ENCODE assay signal across 28 cellular contexts in the genomic region with DNA sequence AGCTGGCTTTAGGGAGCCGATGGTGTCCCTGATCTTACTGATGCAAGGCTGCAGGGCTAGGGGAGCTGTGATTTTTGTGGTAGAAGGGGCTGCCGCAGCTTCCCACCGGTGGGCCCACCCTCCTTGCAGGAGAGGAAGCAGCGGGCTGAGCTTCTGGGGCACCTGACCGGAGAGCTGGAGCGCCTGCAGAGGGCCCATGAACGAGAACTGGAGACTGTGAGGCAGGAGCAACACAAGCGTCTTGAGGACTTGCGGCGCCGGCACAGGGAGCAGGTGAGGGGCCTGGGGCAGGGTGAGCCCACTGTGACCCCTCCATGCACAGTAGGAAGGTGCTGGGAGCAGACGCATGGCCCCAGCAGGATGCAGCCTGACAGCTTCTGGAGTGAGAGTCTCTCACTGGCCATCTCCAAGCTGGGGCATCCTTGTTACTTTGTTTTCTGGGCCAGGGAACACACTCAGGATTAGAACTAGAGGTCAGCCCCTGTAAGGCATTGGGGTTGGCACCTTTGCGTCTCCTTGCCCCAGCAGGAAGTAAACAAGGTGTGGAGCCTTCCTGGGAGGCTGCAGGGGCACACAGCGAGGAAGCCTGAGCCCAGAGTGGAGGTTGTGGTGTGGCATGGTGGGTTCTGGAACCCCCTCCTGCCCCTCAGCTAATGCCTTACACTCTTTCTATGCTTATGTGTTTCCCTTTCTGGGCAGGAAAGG.
"Had no signal": no experiment of that assay in that cellular context is flagged by ENCODE, and none has a peak within 500 bp of the region (broad histone marks: within the 10 kb centered on the region; RNA-seq: fewer than 3 reads in every experiment).

No MANE protein-coding gene starts in this region.

- H3K4me3 Mint-ChIP-seq: activated CD4-positive, alpha-beta memory T cell treated with anti-CD3 and anti-CD28 coated beads, Interleukin-2, amount 10 ng/mL, durations not matched to agents 7 days and 5 days; activated CD4-positive, alpha-beta T cell treated with anti-CD3 and anti-CD28 coated beads for 36 hours; activated CD4-positive, alpha-beta T cell treated with anti-CD3 and anti-CD28 coated beads, Interleukin-2, amount 10 ng/mL, durations not matched to agents 7 days and 5 days; activated naive CD8-positive, alpha-beta T cell; activated naive CD8-positive, alpha-beta T cell treated with anti-CD3 and anti-CD28 coated beads, Interleukin-2, amount 50 U/mL, for 24 hours; activated T-cell treated with anti-CD3 and anti-CD28 coated beads, Interleukin-2, amount 50 U/mL, for 24 hours; activated T-cell treated with anti-CD3 and anti-CD28 coated beads, Interleukin-2, amount 50 U/mL, for 72 hours; brain; central memory CD8-positive, alpha-beta T cell had no signal

- H3K9me3 Mint-ChIP-seq: activated T-cell treated with anti-CD3 and anti-CD28 coated beads, Interleukin-2, amount 50 U/mL, for 72 hours; central memory CD8-positive, alpha-beta T cell had no signal

- H3K27ac ChIP-seq: ascending aorta, breast epithelium, cardiac muscle cell, epithelial cell of prostate, esophagus squamous epithelium, gastroesophageal sphincter had no signal

- DNase-seq: activated CD4-positive, alpha-beta memory T cell treated with anti-CD3 and anti-CD28 coated beads, Interleukin-2, amount 10 ng/mL, durations not matched to agents 7 days and 5 days; activated CD4-positive, alpha-beta T cell treated with anti-CD3 and anti-CD28 coated beads for 36 hours; activated CD4-positive, alpha-beta T cell treated with anti-CD3 and anti-CD28 coated beads, Interleukin-2, amount 10 ng/mL, durations not matched to agents 7 days and 5 days; activated CD4-positive, alpha-beta T cell treated with anti-CD3 and anti-CD28 coated beads, Interleukin-2, amount 50 U/mL, for 4 hours; activated CD4-positive, CD25-positive, alpha-beta regulatory T cell; activated CD4-positive, CD25-positive, alpha-beta regulatory T cell treated with anti-CD3 and anti-CD28 coated beads, Interleukin-2, amount 50 U/mL, for 72 hours; activated CD8-positive, alpha-beta memory T cell treated with anti-CD3 and anti-CD28 coated beads, Interleukin-2, amount 50 U/mL, for 48 hours; activated gamma-delta T cell treated with Interleukin-2 at 50 U/mL for 16 hours; activated naive CD4-positive, alpha-beta T cell treated with anti-CD3 and anti-CD28 coated beads, Interleukin-2, amount 50 U/mL, for 16 hours; activated naive CD4-positive, alpha-beta T cell treated with Interleukin-2 at 50 U/mL for 16 hours; activated naive CD8-positive, alpha-beta T cell treated with anti-CD3 and anti-CD28 coated beads, Interleukin-2, amount 50 U/mL, for 24 hours; activated T-cell treated with anti-CD3 and anti-CD28 coated beads for 4 hours; activated T-cell treated with anti-CD3 and anti-CD28 coated beads, Interleukin-2, amount 50 U/mL, for 24 hours; activated T-cell treated with anti-CD3 and anti-CD28 coated beads, Interleukin-2, amount 50 U/mL, for 72 hours; cortex of kidney; dermis blood vessel endothelial cell; effector CD4-positive, alpha-beta T cell; esophagus squamous epithelium; foreskin melanocyte; T-helper 2 cell had no signal

- H3K27me3 ChIP-seq: ascending aorta, breast epithelium, cardiac muscle cell, esophagus squamous epithelium, gastroesophageal sphincter had no signal

- H3K4me1 ChIP-seq: ascending aorta, breast epithelium, esophagus squamous epithelium, gastroesophageal sphincter had no signal

- H3K27ac Mint-ChIP-seq: activated CD4-positive, alpha-beta memory T cell treated with anti-CD3 and anti-CD28 coated beads, Interleukin-2, amount 10 ng/mL, durations not matched to agents 7 days and 5 days; activated CD4-positive, alpha-beta T cell treated with anti-CD3 and anti-CD28 coated beads for 36 hours; activated CD4-positive, alpha-beta T cell treated with anti-CD3 and anti-CD28 coated beads, Interleukin-2, amount 10 ng/mL, durations not matched to agents 7 days and 5 days; activated naive CD8-positive, alpha-beta T cell; activated naive CD8-positive, alpha-beta T cell treated with anti-CD3 and anti-CD28 coated beads, Interleukin-2, amount 50 U/mL, for 24 hours; activated T-cell treated with anti-CD3 and anti-CD28 coated beads, Interleukin-2, amount 50 U/mL, for 24 hours; activated T-cell treated with anti-CD3 and anti-CD28 coated beads, Interleukin-2, amount 50 U/mL, for 72 hours; brain had no signal

- ATAC-seq: activated CD4-positive, alpha-beta T cell treated with anti-CD3 and anti-CD28 coated beads for 36 hours; activated naive CD8-positive, alpha-beta T cell treated with anti-CD3 and anti-CD28 coated beads, Interleukin-2, amount 50 U/mL, for 24 hours; activated T-cell treated with anti-CD3 and anti-CD28 coated beads, Interleukin-2, amount 50 U/mL, for 72 hours; gastroesophageal sphincter had no signal

- H3K36me3 ChIP-seq: breast epithelium had no signal

- H3K4me3 ChIP-seq: ascending aorta, breast epithelium, cardiac muscle cell, esophagus squamous epithelium, gastroesophageal sphincter had no signal

- H3K4me1 Mint-ChIP-seq: activated CD4-positive, alpha-beta memory T cell treated with anti-CD3 and anti-CD28 coated beads, Interleukin-2, amount 10 ng/mL, durations not matched to agents 7 days and 5 days; activated CD4-positive, alpha-beta T cell treated with anti-CD3 and anti-CD28 coated beads for 36 hours; activated CD4-positive, alpha-beta T cell treated with anti-CD3 and anti-CD28 coated beads, Interleukin-2, amount 10 ng/mL, durations not matched to agents 7 days and 5 days; activated naive CD8-positive, alpha-beta T cell treated with anti-CD3 and anti-CD28 coated beads, Interleukin-2, amount 50 U/mL, for 24 hours; central memory CD8-positive, alpha-beta T cell had no signal

- H3K27me3 Mint-ChIP-seq: activated CD4-positive, alpha-beta memory T cell treated with anti-CD3 and anti-CD28 coated beads, Interleukin-2, amount 10 ng/mL, durations not matched to agents 7 days and 5 days; activated CD4-positive, alpha-beta T cell treated with anti-CD3 and anti-CD28 coated beads for 36 hours; activated CD4-positive, alpha-beta T cell treated with anti-CD3 and anti-CD28 coated beads, Interleukin-2, amount 10 ng/mL, durations not matched to agents 7 days and 5 days; activated naive CD8-positive, alpha-beta T cell; activated naive CD8-positive, alpha-beta T cell treated with anti-CD3 and anti-CD28 coated beads, Interleukin-2, amount 50 U/mL, for 24 hours; activated T-cell treated with anti-CD3 and anti-CD28 coated beads, Interleukin-2, amount 50 U/mL, for 24 hours; central memory CD8-positive, alpha-beta T cell had no signal
